ENCODE assay signal across 11 cellular contexts in the genomic region with DNA sequence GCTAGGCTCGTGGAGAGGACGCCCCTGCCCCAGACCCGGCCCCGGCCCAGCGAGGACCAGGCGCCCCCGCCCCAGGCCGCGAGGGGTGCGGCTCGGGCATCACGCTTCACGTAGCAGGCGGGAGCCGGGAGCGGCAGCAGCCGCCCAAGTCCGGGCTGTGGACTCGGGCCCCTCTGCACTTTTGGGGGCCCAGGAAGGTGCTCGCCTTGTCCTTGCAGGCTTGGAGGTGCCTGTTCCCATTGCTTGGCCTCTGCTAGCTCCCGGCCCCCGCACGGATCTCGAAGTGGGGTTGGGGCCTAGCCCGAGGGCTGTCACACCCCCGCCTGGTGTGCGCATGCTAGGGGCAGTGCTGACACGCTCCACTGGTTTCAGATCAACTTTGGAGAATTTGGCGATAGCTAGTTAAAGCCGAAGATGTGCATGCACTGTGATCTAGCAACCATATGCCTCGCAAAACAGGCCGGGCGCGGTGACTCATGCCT. TPM values are rescaled to one million over a fixed set of nuclear protein-coding genes. Genes with fewer than 3 reads are reported as not detected.
DNase-seq lines count a peak whose midpoint lies in the region; ATAC-seq and TF ChIP-seq lines count a peak whose summit lies in the region.
"Had no signal": no experiment of that assay in that cellular context is flagged by ENCODE, and none has a peak within 500 bp of the region (broad histone marks: within the 10 kb centered on the region; RNA-seq: fewer than 3 reads in every experiment).

No MANE protein-coding gene starts in this region.

- H3K4me3 Mint-ChIP-seq in immature natural killer cell = peak overlapping the region in 3 of 5 donors; percentile 18 to 44 (median 35)
- H3K4me3 Mint-ChIP-seq in activated T-cell treated with anti-CD3 and anti-CD28 coated beads, Interleukin-2, amount 50 U/mL, for 72 hours = no peak overlapping the region

- DNase-seq in ELR (ENCODE audit: low read depth) (peak; percentile 56), amniotic stem cell (lab: John Stamatoyannopoulos, UW) (peak; percentile 35), immature natural killer cell (no peak), BE2C (no peak), NCI-H1092 treated with DMSO at 0.1 percent for 48 hours (lab: John Stamatoyannopoulos, UW) (no peak), anterior cingulate cortex (lab: John Stamatoyannopoulos, UW) (no peak)
- no peak for DNase-seq in activated T-cell treated with anti-CD3 and anti-CD28 coated beads, Interleukin-2, amount 50 U/mL, for 72 hours
- DNase-seq: NCI-H1694 had no signal

- peak overlapping the region in 4 of 6 donors; percentile 25 to 75 (median 36) for H3K27ac Mint-ChIP-seq in immature natural killer cell
- no peak overlapping the region for H3K27ac Mint-ChIP-seq in activated T-cell treated with anti-CD3 and anti-CD28 coated beads, Interleukin-2, amount 50 U/mL, for 72 hours

- peak overlapping the region; percentile 16 to 46 (median 34) for H3K4me3 ChIP-seq in skin epidermis
- no peak overlapping the region for H3K4me3 ChIP-seq in BE2C (ENCODE audit: low read depth, low read length)

- H3K36me3 Mint-ChIP-seq in immature natural killer cell = no peaks in the 10 kb centered on the region
- peaks cover 0 to 1% of the 10 kb centered on the region in 2 donors for H3K36me3 Mint-ChIP-seq in activated T-cell treated with anti-CD3 and anti-CD28 coated beads, Interleukin-2, amount 50 U/mL, for 72 hours (ENCODE audit: insufficient read depth in 2 of 2)

- H3K36me3 ChIP-seq in BE2C = no peaks in the 10 kb centered on the region

- TF ChIP-seq CTCF in BE2C (IDR thresholded peaks at IDR 0.05; ENCODE audit: low read depth, low read length) = no peak

- no peaks in the 10 kb centered on the region for H3K27me3 ChIP-seq in BE2C

- H3K27me3 Mint-ChIP-seq in immature natural killer cell (ENCODE audit: low read depth in 3 of 3) = peaks cover 0 to 5% (median 0%) of the 10 kb centered on the region in 3 donors
- H3K27me3 Mint-ChIP-seq in activated T-cell treated with anti-CD3 and anti-CD28 coated beads, Interleukin-2, amount 50 U/mL, for 72 hours (ENCODE audit: low read depth) = peaks cover 8% of the 10 kb centered on the region
- H3K27me3 Mint-ChIP-seq: effector memory CD8-positive, alpha-beta T cell; naive thymus-derived CD4-positive, alpha-beta T cell had no signal

- peak overlapping the region; percentile 28 to 88 (median 75) for H3K27ac ChIP-seq in skin epidermis

- ATAC-seq in activated T-cell treated with anti-CD3 and anti-CD28 coated beads, Interleukin-2, amount 50 U/mL, for 72 hours (replicated peaks in 1 of 2) = no peak

- no peaks in the 10 kb centered on the region for H3K4me1 ChIP-seq in BE2C

- H3K9me3 Mint-ChIP-seq in immature natural killer cell = no peaks in the 10 kb centered on the region
- H3K9me3 Mint-ChIP-seq in activated T-cell treated with anti-CD3 and anti-CD28 coated beads, Interleukin-2, amount 50 U/mL, for 72 hours = no peaks in the 10 kb centered on the region
- H3K9me3 Mint-ChIP-seq: effector memory CD8-positive, alpha-beta T cell; naive thymus-derived CD4-positive, alpha-beta T cell had no signal

- peaks cover 62 to 67% of the 10 kb centered on the region in 2 donors for H3K4me1 Mint-ChIP-seq in immature natural killer cell
- H3K4me1 Mint-ChIP-seq in activated T-cell treated with anti-CD3 and anti-CD28 coated beads, Interleukin-2, amount 50 U/mL, for 72 hours (ENCODE audit: low read depth) = peaks cover 33% of the 10 kb centered on the region

- no peaks in the 10 kb centered on the region for H3K9me3 ChIP-seq in BE2C

RNA-seq across cellular contexts. Expression of gene WSB1, which starts 55.7 kb away (rescaled TPM):
- 100 to 1,000 TPM; 163 to 253 (median 232) TPM for polyA plus RNA-seq in immature natural killer cell
- total RNA-seq in activated T-cell treated with anti-CD3 and anti-CD28 coated beads, Interleukin-2, amount 50 U/mL, for 72 hours = 100 to 1,000 TPM; 104 to 126 TPM
- 12.0 TPM for polyA plus RNA-seq in BE2C (2012; ENCODE audit: insufficient read depth, insufficient read length, low read depth)

Comparison
In these comparisons a context has a peak if more than half of its experiments do, and no peak if none do; other contexts are left out.
1. DNase-seq: peak in ELR (single experiment) and amniotic stem cell (single experiment); none in immature natural killer cell (0 of 3), activated T-cell treated with anti-CD3 and anti-CD28 coated beads, Interleukin-2, amount 50 U/mL, for 72 hours (0 of 2), BE2C (single experiment), NCI-H1092 treated with DMSO at 0.1 percent for 48 hours (single experiment) and anterior cingulate cortex (0 of 58).
2. H3K4me3 Mint-ChIP-seq: peak in immature natural killer cell (3 of 5); none in activated T-cell treated with anti-CD3 and anti-CD28 coated beads, Interleukin-2, amount 50 U/mL, for 72 hours (0 of 2).